Comparison of ENCODE assay signal across 24 cellular contexts in genomic region chr16:11187522-11187921, GRCh38.
"Had no signal": no experiment of that assay in that cellular context is flagged by ENCODE, and none has a peak within 500 bp of the region (broad histone marks: within the 10 kb centered on the region; RNA-seq: fewer than 3 reads in every experiment).

No MANE protein-coding gene starts in this region.

- H3K9me3 ChIP-seq: colonic mucosa, psoas muscle, spleen, suprapubic skin, thyroid gland, upper lobe of left lung, uterus had no signal

- H3K36me3 ChIP-seq: colonic mucosa, suprapubic skin, thyroid gland, upper lobe of left lung, uterus had no signal

- H3K36me3 Mint-ChIP-seq: natural killer cell treated with Interleukin-12 subunit alpha and Interleukin-12 subunit beta and Interleukin-15 and Interleukin-18, amount 100 ng/mL, for 72 hours had no signal

- DNase-seq: colonic mucosa; effector CD4-positive, alpha-beta T cell; endodermal cell; erythroblast; foreskin keratinocyte; kidney; left cardiac atrium; left ventricle myocardium superior; mesenchymal stem cell; midbrain; psoas muscle; retina; spleen; stimulated activated CD4-positive, alpha-beta T cell treated with anti-CD3 and anti-CD28 coated beads, Interleukin-15, amount 100 ng/mL, for 24 hours; stimulated activated CD4-positive, alpha-beta T cell treated with anti-CD3 and anti-CD28 coated beads, Interleukin-1b, Interleukin-23, amount 100 ng/mL, for 48 hours; stimulated activated CD4-positive, alpha-beta T cell treated with anti-CD3 and anti-CD28 coated beads, Interleukin-4, amount 100 ng/mL, for 24 hours; stimulated activated naive CD4-positive, alpha-beta T cell; thyroid gland; upper lobe of left lung; uterus had no signal

- H3K4me1 ChIP-seq: colonic mucosa, thyroid gland, uterus had no signal

- H3K4me3 ChIP-seq: colonic mucosa, lung, psoas muscle, spleen, suprapubic skin, thyroid gland, upper lobe of left lung, uterus had no signal

- H3K27ac Mint-ChIP-seq: endodermal cell had no signal

- H3K9me3 Mint-ChIP-seq: endodermal cell; natural killer cell treated with Interleukin-12 subunit alpha and Interleukin-12 subunit beta and Interleukin-15 and Interleukin-18, amount 100 ng/mL, for 72 hours had no signal

- H3K27ac ChIP-seq: colonic mucosa, foreskin keratinocyte, psoas muscle, spleen, suprapubic skin, thyroid gland, upper lobe of left lung, uterus had no signal

- H3K27me3 Mint-ChIP-seq: natural killer cell treated with Interleukin-12 subunit alpha and Interleukin-12 subunit beta and Interleukin-15 and Interleukin-18, amount 100 ng/mL, for 72 hours had no signal

- ATAC-seq: foreskin keratinocyte; left cardiac atrium; left ventricle myocardium superior; natural killer cell treated with Interleukin-12 subunit alpha and Interleukin-12 subunit beta and Interleukin-15 and Interleukin-18, amount 100 ng/mL, for 72 hours; psoas muscle; sciatic nerve had no signal

- H3K4me3 Mint-ChIP-seq: endodermal cell; natural killer cell treated with Interleukin-12 subunit alpha and Interleukin-12 subunit beta and Interleukin-15 and Interleukin-18, amount 100 ng/mL, for 72 hours had no signal

- H3K27me3 ChIP-seq: colonic mucosa, foreskin keratinocyte, spleen, suprapubic skin, thyroid gland, upper lobe of left lung, uterus had no signal
